Comparison of ENCODE assay signal across 12 cellular contexts in genomic region chr2:8822218-8822617, GRCh38. TPM values are rescaled to one million over a fixed set of nuclear protein-coding genes. Genes with fewer than 3 reads are reported as not detected.
DNase-seq lines count a peak whose midpoint lies in the region; ATAC-seq and TF ChIP-seq lines count a peak whose summit lies in the region.
"Had no signal": no experiment of that assay in that cellular context is flagged by ENCODE, and none has a peak within 500 bp of the region (broad histone marks: within the 10 kb centered on the region; RNA-seq: fewer than 3 reads in every experiment).

No MANE protein-coding gene starts in this region.

- H3K27ac ChIP-seq in right atrium auricular region (no peak overlapping the region), brain microvascular endothelial cell (no peak overlapping the region)
- H3K27ac ChIP-seq: parathyroid adenoma had no signal

- H3K27me3 ChIP-seq in right atrium auricular region (no peaks in the 10 kb centered on the region), brain microvascular endothelial cell (replicated peaks) (no peaks in the 10 kb centered on the region)

- peaks cover 9% of the 10 kb centered on the region for H3K36me3 ChIP-seq in right atrium auricular region
- H3K36me3 ChIP-seq in brain microvascular endothelial cell (replicated peaks): peaks cover 7% of the 10 kb centered on the region

- in situ Hi-C loops in GM13977 (cut with MboI; ENCODE audit: low pct_unique_long_range_greater_than_20kb, low sequenced_read_pairs, unreplicated experiment) (no loop called here), brain microvascular endothelial cell (cut with HindIII; ENCODE audit: low pct_ligation_motif_present, low sequenced_read_pairs) (no loop called here)

- TF ChIP-seq CTCF in right atrium auricular region (IDR thresholded peaks at IDR 0.05): no peak
- no peak for TF ChIP-seq CTCF in GM13977 (IDR thresholded peaks at IDR 0.05; ENCODE audit: extremely low read depth, insufficient read depth, missing control alignments)
- no peak for TF ChIP-seq CTCF in brain microvascular endothelial cell (IDR thresholded peaks at IDR 0.05; ENCODE audit: low read depth, low read length, missing control alignments)

- DNase-seq in Right ventricle myocardium superior (no peak), right atrium auricular region (ENCODE audit: low spot score) (no peak), fibroblast of gingiva (ENCODE audit: low read depth) (peak; percentile 31), midbrain (lab: John Stamatoyannopoulos, UW) (peak; percentile 18), GM13977 (ENCODE audit: low spot score) (no peak), EL (no peak), brain microvascular endothelial cell (no peak)
- DNase-seq: DMS 273 treated with DMSO at 0.1 percent for 48 hours, NCI-H2227 treated with DMSO at 0.1 percent for 48 hours had no signal

- H3K4me1 ChIP-seq in right atrium auricular region: peaks cover 0 to 26% of the 10 kb centered on the region in 2 donors
- H3K4me1 ChIP-seq: parathyroid adenoma had no signal

- no peaks in the 10 kb centered on the region for H3K9me3 ChIP-seq in right atrium auricular region

- H3K4me3 ChIP-seq in right atrium auricular region (no peak overlapping the region), brain microvascular endothelial cell (ENCODE audit: low read depth, low read length) (no peak overlapping the region)

- intact Hi-C loops in Right ventricle myocardium superior (cut with DNase I): no loop called here

- ATAC-seq in Right ventricle myocardium superior (ENCODE audit: poor library complexity): peak; percentile 10
- no peak for ATAC-seq in HG03571 (IDR thresholded peaks at IDR 0.05; ENCODE audit: unreplicated experiment)
- ATAC-seq: activated CD4-positive, CD25-positive, alpha-beta regulatory T cell treated with anti-CD3 and anti-CD28 coated beads, Interleukin-2, amount 50 U/mL, for 24 hours had no signal

RNA-seq across cellular contexts. Expression of gene KIDINS220, which starts 15.2 kb away (rescaled TPM):
- total RNA-seq in Right ventricle myocardium superior (48.4 TPM), right atrium auricular region (10 to 100 TPM; 36.1 to 49.9 TPM)

Comparison
In these comparisons a context has a peak if more than half of its experiments do, and no peak if none do; other contexts are left out.
1. DNase-seq: peak in fibroblast of gingiva (single experiment) and midbrain (single experiment); none in Right ventricle myocardium superior (single experiment), right atrium auricular region (single experiment), GM13977 (single experiment), EL (single experiment) and brain microvascular endothelial cell (single experiment).